Comparison of ENCODE assay signal across 1 cellular context in the genomic region with DNA sequence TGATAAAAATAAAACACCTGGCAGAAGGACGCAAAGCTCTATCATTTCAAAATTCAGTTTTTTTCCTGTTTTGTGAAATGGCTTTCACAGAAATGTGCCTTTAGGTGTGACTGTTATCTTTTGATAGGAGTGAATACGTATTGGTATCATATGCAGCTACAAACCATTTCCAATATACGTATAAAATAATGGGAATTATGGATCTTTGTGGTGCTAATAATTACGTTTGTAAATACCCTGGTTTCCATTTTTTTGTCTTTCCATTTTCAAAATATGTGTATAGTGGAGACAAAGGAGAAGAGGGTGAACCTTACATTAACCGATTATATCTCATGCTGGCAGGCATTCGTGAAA.
TF ChIP-seq lines count a peak whose summit lies in the region.

No MANE protein-coding gene starts in this region.

TF ChIP-seq in endothelial cell of umbilical vein, 7 proteins besides CTCF, POLR2A, EP300 and RAD21:
- TF ChIP-seq GATA2 (IDR thresholded peaks at IDR 0.05; ENCODE audit: insufficient read depth, insufficient read length, low read depth, low read length): no peak
- TF ChIP-seq POLR2AphosphoS5 (IDR thresholded peaks at IDR 0.05; ENCODE audit: insufficient read depth, low read depth, low read length): no peak
- TF ChIP-seq JUN (IDR thresholded peaks at IDR 0.05; ENCODE audit: borderline replicate concordance, insufficient read depth, insufficient read length, low read depth): no peak
- no peak for TF ChIP-seq EZH2 (IDR thresholded peaks at IDR 0.05; ENCODE audit: borderline replicate concordance, low read depth, low read length, severe bottlenecking)
- no peak for TF ChIP-seq FOS (IDR thresholded peaks at IDR 0.05; ENCODE audit: borderline replicate concordance, insufficient read depth, low read length)
- TF ChIP-seq, protein P1, sequence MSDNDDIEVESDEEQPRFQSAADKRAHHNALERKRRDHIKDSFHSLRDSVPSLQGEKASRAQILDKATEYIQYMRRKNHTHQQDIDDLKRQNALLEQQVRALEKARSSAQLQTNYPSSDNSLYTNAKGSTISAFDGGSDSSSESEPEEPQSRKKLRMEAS (IDR thresholded peaks at IDR 0.05; ENCODE audit: insufficient read depth, insufficient read length): no peak
- TF ChIP-seq MYC (IDR thresholded peaks at IDR 0.05; ENCODE audit: low read depth, low read length): no peak
